10 cellular contexts compared by ENCODE assay signal in the genomic region with DNA sequence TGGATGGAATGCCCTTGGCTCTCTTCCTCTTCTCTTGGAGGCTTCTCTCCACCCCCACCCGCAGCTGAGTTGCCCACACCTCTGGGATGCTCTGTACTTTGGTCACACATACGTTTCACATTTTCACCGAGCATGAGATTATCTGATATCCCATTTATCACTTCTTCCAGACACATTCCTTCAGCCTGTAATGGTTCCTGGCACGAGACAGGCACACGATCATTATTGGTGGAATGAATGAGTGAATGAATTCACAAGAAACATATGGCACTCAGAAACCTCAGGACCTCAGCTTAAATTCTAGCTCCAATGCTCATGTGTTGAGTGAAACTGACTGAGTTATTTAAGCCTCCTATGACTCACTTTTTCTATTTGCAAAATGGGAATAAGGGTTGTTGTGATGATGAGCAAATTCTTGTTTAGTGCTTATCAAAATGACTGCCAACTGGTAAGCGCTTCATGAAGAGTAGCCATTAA.
DNase-seq lines count a peak whose midpoint lies in the region; ATAC-seq and TF ChIP-seq lines count a peak whose summit lies in the region.
"Had no signal": no experiment of that assay in that cellular context is flagged by ENCODE, and none has a peak within 500 bp of the region (broad histone marks: within the 10 kb centered on the region; RNA-seq: fewer than 3 reads in every experiment).

No MANE protein-coding gene starts in this region.

- H3K4me3 ChIP-seq in foreskin fibroblast (ENCODE audit: low read depth in 1 of 2, low read length in 2 of 2), result no peak overlapping the region

- no peak for TF ChIP-seq CTCF in foreskin fibroblast (IDR thresholded peaks at IDR 0.05; ENCODE audit: low read depth, low read length)

- DNase-seq in AG20443 (ENCODE audit: low spot score) (peak; percentile 77), LHCN-M2 (ENCODE audit: low read depth) (peak; percentile 51), foreskin fibroblast (peak; percentile 82 to 85), NCI-H1417 treated with DMSO at 0.1 percent for 48 hours (lab: John Stamatoyannopoulos, UW) (no peak)
- DNase-seq in activated CD4-positive, CD25-positive, alpha-beta regulatory T cell treated with anti-CD3 and anti-CD28 coated beads, Interleukin-2, amount 50 U/mL, for 72 hours, result no peak
- DNase-seq: GDM1; naive thymus-derived CD8-positive, alpha-beta T cell had no signal

- peak; percentile 22 for ATAC-seq in GM21390 (IDR thresholded peaks at IDR 0.05; ENCODE audit: unreplicated experiment)
- ATAC-seq in HG03469 (IDR thresholded peaks at IDR 0.05; ENCODE audit: unreplicated experiment), result no peak
- no peak for ATAC-seq in HG03135 (IDR thresholded peaks at IDR 0.05; ENCODE audit: unreplicated experiment)
- ATAC-seq: naive thymus-derived CD8-positive, alpha-beta T cell had no signal

Comparison
In these comparisons a context has a peak if more than half of its experiments do, and no peak if none do; other contexts are left out.
1. DNase-seq: peak in AG20443 (single experiment), LHCN-M2 (single experiment) and foreskin fibroblast (2 of 2); none in NCI-H1417 treated with DMSO at 0.1 percent for 48 hours (single experiment) and activated CD4-positive, CD25-positive, alpha-beta regulatory T cell treated with anti-CD3 and anti-CD28 coated beads, Interleukin-2, amount 50 U/mL, for 72 hours (single experiment).